In the genomic region with DNA sequence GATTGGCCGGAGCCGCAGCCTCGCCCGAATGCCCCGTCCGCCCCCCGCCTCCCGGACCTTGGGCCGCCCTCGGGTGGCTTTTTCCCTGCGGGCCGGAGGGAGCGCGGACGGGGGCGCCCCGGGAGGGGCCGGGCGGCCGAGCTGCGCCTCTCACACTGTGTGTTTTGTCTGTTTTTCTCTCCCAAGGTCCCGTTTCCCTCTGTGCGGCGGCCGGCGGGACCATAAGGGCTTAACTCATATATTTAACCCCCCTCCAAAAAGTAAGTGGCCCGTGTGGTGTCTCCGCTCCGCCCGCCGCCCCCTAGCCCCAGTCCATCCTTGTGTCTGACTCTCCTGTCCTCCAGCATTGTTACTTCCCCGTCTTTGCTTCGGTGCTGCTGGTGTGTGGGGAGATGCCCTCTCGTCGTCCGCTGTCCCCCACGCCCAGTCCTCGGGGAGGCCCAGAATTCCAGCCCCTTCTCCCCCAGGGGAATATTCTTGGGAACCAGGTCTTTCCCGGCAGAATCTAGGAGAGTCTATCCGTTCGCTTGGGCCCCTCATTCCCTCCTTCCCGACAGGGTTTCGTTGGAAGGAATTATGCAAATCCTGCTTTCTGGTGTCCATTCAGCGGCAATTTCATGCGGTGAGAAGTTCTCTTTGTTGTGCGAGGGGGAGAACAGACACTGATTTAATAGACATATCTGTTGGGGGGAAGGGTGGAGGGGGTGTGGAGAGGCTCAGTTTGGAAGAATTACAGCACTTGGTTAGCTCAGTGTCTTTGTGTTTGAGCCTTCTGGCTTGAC, we compare ENCODE assay signal across 1 cellular context.
TF ChIP-seq lines count a peak whose summit lies in the region.

No MANE protein-coding gene starts in this region.

TF ChIP-seq in GM23338, 12 proteins besides CTCF, POLR2A, EP300 and RAD21 (continued from another document):
- TF ChIP-seq, protein P1, sequence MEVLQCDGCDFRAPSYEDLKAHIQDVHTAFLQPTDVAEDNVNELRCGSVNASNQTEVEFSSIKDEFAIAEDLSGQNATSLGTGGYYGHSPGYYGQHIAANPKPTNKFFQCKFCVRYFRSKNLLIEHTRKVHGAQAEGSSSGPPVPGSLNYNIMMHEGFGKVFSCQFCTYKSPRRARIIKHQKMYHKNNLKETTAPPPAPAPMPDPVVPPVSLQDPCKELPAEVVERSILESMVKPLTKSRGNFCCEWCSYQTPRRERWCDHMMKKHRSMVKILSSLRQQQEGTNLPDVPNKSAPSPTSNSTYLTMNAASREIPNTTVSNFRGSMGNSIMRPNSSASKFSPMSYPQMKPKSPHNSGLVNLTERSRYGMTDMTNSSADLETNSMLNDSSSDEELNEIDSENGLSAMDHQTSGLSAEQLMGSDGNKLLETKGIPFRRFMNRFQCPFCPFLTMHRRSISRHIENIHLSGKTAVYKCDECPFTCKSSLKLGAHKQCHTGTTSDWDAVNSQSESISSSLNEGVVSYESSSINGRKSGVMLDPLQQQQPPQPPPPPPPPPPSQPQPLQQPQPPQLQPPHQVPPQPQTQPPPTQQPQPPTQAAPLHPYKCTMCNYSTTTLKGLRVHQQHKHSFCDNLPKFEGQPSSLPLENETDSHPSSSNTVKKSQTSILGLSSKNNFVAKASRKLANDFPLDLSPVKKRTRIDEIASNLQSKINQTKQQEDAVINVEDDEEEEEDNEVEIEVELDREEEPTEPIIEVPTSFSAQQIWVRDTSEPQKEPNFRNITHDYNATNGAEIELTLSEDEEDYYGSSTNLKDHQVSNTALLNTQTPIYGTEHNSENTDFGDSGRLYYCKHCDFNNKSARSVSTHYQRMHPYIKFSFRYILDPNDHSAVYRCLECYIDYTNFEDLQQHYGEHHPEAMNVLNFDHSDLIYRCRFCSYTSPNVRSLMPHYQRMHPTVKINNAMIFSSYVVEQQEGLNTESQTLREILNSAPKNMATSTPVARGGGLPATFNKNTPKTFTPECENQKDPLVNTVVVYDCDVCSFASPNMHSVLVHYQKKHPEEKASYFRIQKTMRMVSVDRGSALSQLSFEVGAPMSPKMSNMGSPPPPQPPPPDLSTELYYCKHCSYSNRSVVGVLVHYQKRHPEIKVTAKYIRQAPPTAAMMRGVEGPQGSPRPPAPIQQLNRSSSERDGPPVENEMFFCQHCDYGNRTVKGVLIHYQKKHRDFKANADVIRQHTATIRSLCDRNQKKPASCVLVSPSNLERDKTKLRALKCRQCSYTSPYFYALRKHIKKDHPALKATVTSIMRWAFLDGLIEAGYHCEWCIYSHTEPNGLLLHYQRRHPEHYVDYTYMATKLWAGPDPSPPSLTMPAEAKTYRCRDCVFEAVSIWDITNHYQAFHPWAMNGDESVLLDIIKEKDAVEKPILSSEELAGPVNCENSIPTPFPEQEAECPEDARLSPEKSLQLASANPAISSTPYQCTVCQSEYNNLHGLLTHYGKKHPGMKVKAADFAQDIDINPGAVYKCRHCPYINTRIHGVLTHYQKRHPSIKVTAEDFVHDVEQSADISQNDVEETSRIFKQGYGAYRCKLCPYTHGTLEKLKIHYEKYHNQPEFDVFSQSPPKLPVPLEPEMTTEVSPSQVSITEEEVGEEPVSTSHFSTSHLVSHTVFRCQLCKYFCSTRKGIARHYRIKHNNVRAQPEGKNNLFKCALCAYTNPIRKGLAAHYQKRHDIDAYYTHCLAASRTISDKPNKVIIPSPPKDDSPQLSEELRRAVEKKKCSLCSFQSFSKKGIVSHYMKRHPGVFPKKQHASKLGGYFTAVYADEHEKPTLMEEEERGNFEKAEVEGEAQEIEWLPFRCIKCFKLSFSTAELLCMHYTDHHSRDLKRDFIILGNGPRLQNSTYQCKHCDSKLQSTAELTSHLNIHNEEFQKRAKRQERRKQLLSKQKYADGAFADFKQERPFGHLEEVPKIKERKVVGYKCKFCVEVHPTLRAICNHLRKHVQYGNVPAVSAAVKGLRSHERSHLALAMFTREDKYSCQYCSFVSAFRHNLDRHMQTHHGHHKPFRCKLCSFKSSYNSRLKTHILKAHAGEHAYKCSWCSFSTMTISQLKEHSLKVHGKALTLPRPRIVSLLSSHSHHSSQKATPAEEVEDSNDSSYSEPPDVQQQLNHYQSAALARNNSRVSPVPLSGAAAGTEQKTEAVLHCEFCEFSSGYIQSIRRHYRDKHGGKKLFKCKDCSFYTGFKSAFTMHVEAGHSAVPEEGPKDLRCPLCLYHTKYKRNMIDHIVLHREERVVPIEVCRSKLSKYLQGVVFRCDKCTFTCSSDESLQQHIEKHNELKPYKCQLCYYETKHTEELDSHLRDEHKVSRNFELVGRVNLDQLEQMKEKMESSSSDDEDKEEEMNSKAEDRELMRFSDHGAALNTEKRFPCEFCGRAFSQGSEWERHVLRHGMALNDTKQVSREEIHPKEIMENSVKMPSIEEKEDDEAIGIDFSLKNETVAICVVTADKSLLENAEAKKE (CRISPR knock-in tag; IDR thresholded peaks at IDR 0.05): no peak
- no peak for TF ChIP-seq JUNB (IDR thresholded peaks at IDR 0.05; ENCODE audit: unreplicated experiment)
